In genomic region chr16:85018529-85019236, GRCh38 we compare ENCODE assay signal across 1 cellular context.
TF ChIP-seq lines count a peak whose summit lies in the region.

No MANE protein-coding gene starts in this region.

TF ChIP-seq in HepG2, 621 proteins besides CTCF, POLR2A, EP300 and RAD21 (continued from another document):
- TF ChIP-seq, protein P1, sequence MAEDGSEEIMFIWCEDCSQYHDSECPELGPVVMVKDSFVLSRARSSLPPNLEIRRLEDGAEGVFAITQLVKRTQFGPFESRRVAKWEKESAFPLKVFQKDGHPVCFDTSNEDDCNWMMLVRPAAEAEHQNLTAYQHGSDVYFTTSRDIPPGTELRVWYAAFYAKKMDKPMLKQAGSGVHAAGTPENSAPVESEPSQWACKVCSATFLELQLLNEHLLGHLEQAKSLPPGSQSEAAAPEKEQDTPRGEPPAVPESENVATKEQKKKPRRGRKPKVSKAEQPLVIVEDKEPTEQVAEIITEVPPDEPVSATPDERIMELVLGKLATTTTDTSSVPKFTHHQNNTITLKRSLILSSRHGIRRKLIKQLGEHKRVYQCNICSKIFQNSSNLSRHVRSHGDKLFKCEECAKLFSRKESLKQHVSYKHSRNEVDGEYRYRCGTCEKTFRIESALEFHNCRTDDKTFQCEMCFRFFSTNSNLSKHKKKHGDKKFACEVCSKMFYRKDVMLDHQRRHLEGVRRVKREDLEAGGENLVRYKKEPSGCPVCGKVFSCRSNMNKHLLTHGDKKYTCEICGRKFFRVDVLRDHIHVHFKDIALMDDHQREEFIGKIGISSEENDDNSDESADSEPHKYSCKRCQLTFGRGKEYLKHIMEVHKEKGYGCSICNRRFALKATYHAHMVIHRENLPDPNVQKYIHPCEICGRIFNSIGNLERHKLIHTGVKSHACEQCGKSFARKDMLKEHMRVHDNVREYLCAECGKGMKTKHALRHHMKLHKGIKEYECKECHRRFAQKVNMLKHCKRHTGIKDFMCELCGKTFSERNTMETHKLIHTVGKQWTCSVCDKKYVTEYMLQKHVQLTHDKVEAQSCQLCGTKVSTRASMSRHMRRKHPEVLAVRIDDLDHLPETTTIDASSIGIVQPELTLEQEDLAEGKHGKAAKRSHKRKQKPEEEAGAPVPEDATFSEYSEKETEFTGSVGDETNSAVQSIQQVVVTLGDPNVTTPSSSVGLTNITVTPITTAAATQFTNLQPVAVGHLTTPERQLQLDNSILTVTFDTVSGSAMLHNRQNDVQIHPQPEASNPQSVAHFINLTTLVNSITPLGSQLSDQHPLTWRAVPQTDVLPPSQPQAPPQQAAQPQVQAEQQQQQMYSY (CRISPR knock-in tag; IDR thresholded peaks at IDR 0.05), result no peak
- TF ChIP-seq CAMTA2 (CRISPR knock-in tag; IDR thresholded peaks at IDR 0.05; ENCODE audit: borderline replicate concordance) (no peak), PRPF4 (IDR thresholded peaks at IDR 0.05; ENCODE audit: low read depth, low read length, poor library complexity, severe bottlenecking) (no peak), ZNF674 (CRISPR knock-in tag; IDR thresholded peaks at IDR 0.05; ENCODE audit: low read depth) (no peak), SKI (IDR thresholded peaks at IDR 0.05; ENCODE audit: partially characterized antibody) (no peak), NR1H2 (CRISPR knock-in tag; IDR thresholded peaks at IDR 0.05; ENCODE audit: borderline replicate concordance, low read depth) (no peak)
- TF ChIP-seq, protein P2, sequence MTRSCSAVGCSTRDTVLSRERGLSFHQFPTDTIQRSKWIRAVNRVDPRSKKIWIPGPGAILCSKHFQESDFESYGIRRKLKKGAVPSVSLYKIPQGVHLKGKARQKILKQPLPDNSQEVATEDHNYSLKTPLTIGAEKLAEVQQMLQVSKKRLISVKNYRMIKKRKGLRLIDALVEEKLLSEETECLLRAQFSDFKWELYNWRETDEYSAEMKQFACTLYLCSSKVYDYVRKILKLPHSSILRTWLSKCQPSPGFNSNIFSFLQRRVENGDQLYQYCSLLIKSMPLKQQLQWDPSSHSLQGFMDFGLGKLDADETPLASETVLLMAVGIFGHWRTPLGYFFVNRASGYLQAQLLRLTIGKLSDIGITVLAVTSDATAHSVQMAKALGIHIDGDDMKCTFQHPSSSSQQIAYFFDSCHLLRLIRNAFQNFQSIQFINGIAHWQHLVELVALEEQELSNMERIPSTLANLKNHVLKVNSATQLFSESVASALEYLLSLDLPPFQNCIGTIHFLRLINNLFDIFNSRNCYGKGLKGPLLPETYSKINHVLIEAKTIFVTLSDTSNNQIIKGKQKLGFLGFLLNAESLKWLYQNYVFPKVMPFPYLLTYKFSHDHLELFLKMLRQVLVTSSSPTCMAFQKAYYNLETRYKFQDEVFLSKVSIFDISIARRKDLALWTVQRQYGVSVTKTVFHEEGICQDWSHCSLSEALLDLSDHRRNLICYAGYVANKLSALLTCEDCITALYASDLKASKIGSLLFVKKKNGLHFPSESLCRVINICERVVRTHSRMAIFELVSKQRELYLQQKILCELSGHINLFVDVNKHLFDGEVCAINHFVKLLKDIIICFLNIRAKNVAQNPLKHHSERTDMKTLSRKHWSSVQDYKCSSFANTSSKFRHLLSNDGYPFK (CRISPR knock-in tag; IDR thresholded peaks at IDR 0.05; ENCODE audit: borderline replicate concordance), result no peak
TF ChIP-seq in HepG2: peak in this region for 0.
